Comparison of ENCODE assay signal across 23 cellular contexts in genomic region chr3:123650101-123650500, GRCh38.
"Had no signal": no experiment of that assay in that cellular context is flagged by ENCODE, and none has a peak within 500 bp of the region (broad histone marks: within the 10 kb centered on the region; RNA-seq: fewer than 3 reads in every experiment).

No MANE protein-coding gene starts in this region.

- H3K27ac Mint-ChIP-seq: activated CD8-positive, alpha-beta T cell treated with anti-CD3 and anti-CD28 coated beads, Interleukin-2, amount 10 ng/mL, durations not matched to agents 7 days and 5 days; activated T-helper 1 cell treated with anti-CD3 and anti-CD28 coated beads, Interleukin-12 subunit alpha, Interleukin-12 subunit beta, Interleukin-2, Interleukin-4 antibody, amounts not matched to agents 30 ng/mL and 10 ng/mL and 1 ng/mL, durations not matched to agents 14 hours and 24 hours and 36 hours; mesothelial cell of epicardium had no signal

- H3K4me3 Mint-ChIP-seq: activated CD8-positive, alpha-beta T cell treated with anti-CD3 and anti-CD28 coated beads, Interleukin-2, amount 10 ng/mL, durations not matched to agents 7 days and 5 days; activated T-helper 1 cell treated with anti-CD3 and anti-CD28 coated beads, Interleukin-12 subunit alpha, Interleukin-12 subunit beta, Interleukin-2, Interleukin-4 antibody, amounts not matched to agents 30 ng/mL and 10 ng/mL and 1 ng/mL, durations not matched to agents 14 hours and 24 hours and 36 hours; mesothelial cell of epicardium had no signal

- H3K9me3 Mint-ChIP-seq: activated T-helper 1 cell treated with anti-CD3 and anti-CD28 coated beads, Interleukin-12 subunit alpha, Interleukin-12 subunit beta, Interleukin-2, Interleukin-4 antibody, amounts not matched to agents 30 ng/mL and 10 ng/mL and 1 ng/mL, durations not matched to agents 14 hours and 24 hours and 36 hours; mesothelial cell of epicardium had no signal

- H3K36me3 Mint-ChIP-seq: mesothelial cell of epicardium had no signal

- H3K27me3 ChIP-seq: gastrocnemius medialis, heart left ventricle, vagina had no signal

- ATAC-seq: activated CD8-positive, alpha-beta T cell treated with anti-CD3 and anti-CD28 coated beads, Interleukin-2, amount 10 ng/mL, durations not matched to agents 7 days and 5 days; gastrocnemius medialis; heart left ventricle; left ventricle myocardium superior had no signal

- H3K9me3 ChIP-seq: gastrocnemius medialis, heart left ventricle, vagina had no signal

- H3K4me3 ChIP-seq: gastrocnemius medialis, heart left ventricle, SK-N-MC, vagina had no signal

- FAIRE-seq: endometrium, islet of Langerhans had no signal

- H3K36me3 ChIP-seq: gastrocnemius medialis had no signal

- DNase-seq: activated CD4-positive, alpha-beta T cell treated with anti-CD3 and anti-CD28 coated beads, Interleukin-2, amount 50 U/mL, for 1 hour; activated CD4-positive, CD25-positive, alpha-beta regulatory T cell treated with anti-CD3 and anti-CD28 coated beads, Interleukin-2, amount 50 U/mL, for 72 hours; activated CD8-positive, alpha-beta T cell treated with anti-CD3 and anti-CD28 coated beads, Interleukin-2, amount 10 ng/mL, durations not matched to agents 7 days and 5 days; activated gamma-delta T cell; activated naive CD4-positive, alpha-beta T cell treated with anti-CD3 and anti-CD28 coated beads, Interleukin-2, amount 50 U/mL, for 16 hours; cerebellar nuclear complex; erythroblast; gastrocnemius medialis; heart left ventricle; left ventricle myocardium superior; mammary epithelial cell; retina; stimulated activated CD4-positive, alpha-beta T cell treated with anti-CD3 and anti-CD28 coated beads, Interleukin-2, amount 100 ng/mL, for 48 hours; stimulated activated naive CD4-positive, alpha-beta T cell; T-helper 2 cell; trophoblast cell had no signal

- H3K27ac ChIP-seq: gastrocnemius medialis, SK-N-MC, vagina, VCaP had no signal
